In the genomic region with DNA sequence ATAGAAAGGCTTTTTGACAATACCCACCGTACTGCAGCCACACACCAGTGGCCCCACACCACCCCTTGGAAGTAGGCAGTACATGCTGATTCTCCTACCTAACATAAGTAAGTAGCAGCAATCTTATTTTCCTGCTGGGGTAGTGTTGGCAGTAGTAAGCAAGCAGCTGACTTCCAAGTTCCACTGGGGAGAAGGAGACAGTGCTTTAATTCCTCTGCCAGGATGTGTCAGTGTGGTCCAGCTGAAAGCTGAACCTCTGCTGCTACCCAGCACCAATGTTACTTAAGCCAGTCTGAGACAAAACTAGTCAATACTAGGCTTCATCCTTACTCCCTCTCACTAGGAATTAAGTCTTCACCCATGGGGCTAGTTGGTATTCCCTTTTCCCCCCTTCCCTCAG, we compare ENCODE assay signal across 19 cellular contexts.
"Had no signal": no experiment of that assay in that cellular context is flagged by ENCODE, and none has a peak within 500 bp of the region (broad histone marks: within the 10 kb centered on the region; RNA-seq: fewer than 3 reads in every experiment).

No MANE protein-coding gene starts in this region.

- H3K27ac ChIP-seq: brain microvascular endothelial cell, colonic mucosa, lower lobe of right lung, prostate gland, skin epidermis, stomach had no signal

- H3K36me3 ChIP-seq: brain microvascular endothelial cell, colonic mucosa, lower lobe of right lung had no signal

- H3K4me3 ChIP-seq: colonic mucosa, lower lobe of right lung, prostate gland, skin epidermis, stomach had no signal

- H3K27me3 ChIP-seq: brain microvascular endothelial cell, colonic mucosa, stomach had no signal

- H3K4me1 ChIP-seq: colonic mucosa, prostate gland, stomach had no signal

- DNase-seq: activated CD4-positive, alpha-beta T cell treated with anti-CD3 and anti-CD28 coated beads, Interleukin-2, amount 10 ng/mL, durations not matched to agents 24 days and 14 days; activated CD4-positive, CD25-positive, alpha-beta regulatory T cell; activated CD8-positive, alpha-beta T cell treated with anti-CD3 and anti-CD28 coated beads for 36 hours; activated naive CD4-positive, alpha-beta T cell treated with Interleukin-2 at 50 U/mL for 16 hours; activated naive CD8-positive, alpha-beta T cell treated with anti-CD3 and anti-CD28 coated beads, Interleukin-2, amount 10 ng/mL, durations not matched to agents 7 days and 5 days; activated T-cell treated with anti-CD3 and anti-CD28 coated beads, Interleukin-2, amount 50 U/mL, for 1 hour; brain microvascular endothelial cell; central memory CD4-positive, alpha-beta T cell; colonic mucosa; lower lobe of right lung; nucleus accumbens; right cardiac atrium; stomach; T-helper 1 cell; T-helper 9 cell; trophoblast cell had no signal

- ATAC-seq: activated CD8-positive, alpha-beta T cell treated with anti-CD3 and anti-CD28 coated beads for 36 hours; lower lobe of right lung; natural killer cell treated with Interleukin-12 subunit alpha and Interleukin-12 subunit beta and Interleukin-15 and Interleukin-18, amount 100 ng/mL, for 72 hours; right cardiac atrium had no signal

- H3K9me3 ChIP-seq: colonic mucosa, lower lobe of right lung, prostate gland, stomach had no signal
